Comparison of ENCODE assay signal across 1 cellular context in the genomic region with DNA sequence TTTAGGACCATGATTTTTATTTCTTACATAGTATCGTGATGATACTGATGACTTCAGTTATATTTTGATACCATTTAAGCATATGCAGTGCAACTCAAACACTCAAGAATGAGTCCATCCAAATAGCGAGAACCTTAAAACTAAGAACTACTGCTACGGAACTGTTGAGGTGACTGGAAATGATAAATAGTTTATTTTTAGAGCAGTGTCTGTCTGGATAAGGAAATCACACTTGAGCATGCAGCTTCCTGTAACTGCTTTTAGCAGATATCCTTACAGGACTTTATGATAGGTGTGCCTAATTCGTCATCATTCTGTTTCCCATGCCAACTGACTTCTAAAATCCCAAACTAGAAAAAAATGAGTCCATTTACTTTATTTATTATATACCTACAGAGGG.
TF ChIP-seq lines count a peak whose summit lies in the region.

No MANE protein-coding gene starts in this region.

TF ChIP-seq in K562, 482 proteins besides CTCF, POLR2A, EP300 and RAD21 (continued from another document and continues in another):
- no peak for TF ChIP-seq RREB1 (CRISPR knock-in tag; IDR thresholded peaks at IDR 0.05)
- peak; percentile 93 for TF ChIP-seq ETV1 (tag; conservative IDR thresholded peaks at IDR 0.05; ENCODE audit: low read depth)
- 0 out of 2 replicates have a peak, but pooled peaks have one; percentile 26 for TF ChIP-seq ZFP1 (CRISPR knock-in tag; IDR thresholded peaks at IDR 0.05)
- TF ChIP-seq NBN (IDR thresholded peaks at IDR 0.05; ENCODE audit: low read depth) = peak; percentile 77; the same call in 1 of the 2 replicates
- no peak for TF ChIP-seq BRF2 (IDR thresholded peaks at IDR 0.05; ENCODE audit: borderline replicate concordance, insufficient read depth, insufficient read length)
- TF ChIP-seq RBM25 (IDR thresholded peaks at IDR 0.05; ENCODE audit: low read depth, low read length, severe bottlenecking) = no peak
- peak; percentile 92 for TF ChIP-seq CREM (IDR thresholded peaks at IDR 0.05; ENCODE audit: low read depth)
- TF ChIP-seq, protein P1, sequence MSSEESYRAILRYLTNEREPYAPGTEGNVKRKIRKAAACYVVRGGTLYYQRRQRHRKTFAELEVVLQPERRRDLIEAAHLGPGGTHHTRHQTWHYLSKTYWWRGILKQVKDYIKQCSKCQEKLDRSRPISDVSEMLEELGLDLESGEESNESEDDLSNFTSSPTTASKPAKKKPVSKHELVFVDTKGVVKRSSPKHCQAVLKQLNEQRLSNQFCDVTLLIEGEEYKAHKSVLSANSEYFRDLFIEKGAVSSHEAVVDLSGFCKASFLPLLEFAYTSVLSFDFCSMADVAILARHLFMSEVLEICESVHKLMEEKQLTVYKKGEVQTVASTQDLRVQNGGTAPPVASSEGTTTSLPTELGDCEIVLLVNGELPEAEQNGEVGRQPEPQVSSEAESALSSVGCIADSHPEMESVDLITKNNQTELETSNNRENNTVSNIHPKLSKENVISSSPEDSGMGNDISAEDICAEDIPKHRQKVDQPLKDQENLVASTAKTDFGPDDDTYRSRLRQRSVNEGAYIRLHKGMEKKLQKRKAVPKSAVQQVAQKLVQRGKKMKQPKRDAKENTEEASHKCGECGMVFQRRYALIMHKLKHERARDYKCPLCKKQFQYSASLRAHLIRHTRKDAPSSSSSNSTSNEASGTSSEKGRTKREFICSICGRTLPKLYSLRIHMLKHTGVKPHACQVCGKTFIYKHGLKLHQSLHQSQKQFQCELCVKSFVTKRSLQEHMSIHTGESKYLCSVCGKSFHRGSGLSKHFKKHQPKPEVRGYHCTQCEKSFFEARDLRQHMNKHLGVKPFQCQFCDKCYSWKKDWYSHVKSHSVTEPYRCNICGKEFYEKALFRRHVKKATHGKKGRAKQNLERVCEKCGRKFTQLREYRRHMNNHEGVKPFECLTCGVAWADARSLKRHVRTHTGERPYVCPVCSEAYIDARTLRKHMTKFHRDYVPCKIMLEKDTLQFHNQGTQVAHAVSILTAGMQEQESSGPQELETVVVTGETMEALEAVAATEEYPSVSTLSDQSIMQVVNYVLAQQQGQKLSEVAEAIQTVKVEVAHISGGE (CRISPR knock-in tag; IDR thresholded peaks at IDR 0.05) = peak in 1 of 3 experiments; percentile 53; a peak in 1 of 6 replicates
- TF ChIP-seq ELF1 (tag; IDR thresholded peaks at IDR 0.05) = no peak
- TF ChIP-seq POLR2H (tag; IDR thresholded peaks at IDR 0.05; ENCODE audit: low read depth) = peak; percentile 65
- TF ChIP-seq NFRKB (IDR thresholded peaks at IDR 0.05; ENCODE audit: low read depth) = peak; percentile 16; the same call in 1 of the 2 replicates
- TF ChIP-seq, protein P2, sequence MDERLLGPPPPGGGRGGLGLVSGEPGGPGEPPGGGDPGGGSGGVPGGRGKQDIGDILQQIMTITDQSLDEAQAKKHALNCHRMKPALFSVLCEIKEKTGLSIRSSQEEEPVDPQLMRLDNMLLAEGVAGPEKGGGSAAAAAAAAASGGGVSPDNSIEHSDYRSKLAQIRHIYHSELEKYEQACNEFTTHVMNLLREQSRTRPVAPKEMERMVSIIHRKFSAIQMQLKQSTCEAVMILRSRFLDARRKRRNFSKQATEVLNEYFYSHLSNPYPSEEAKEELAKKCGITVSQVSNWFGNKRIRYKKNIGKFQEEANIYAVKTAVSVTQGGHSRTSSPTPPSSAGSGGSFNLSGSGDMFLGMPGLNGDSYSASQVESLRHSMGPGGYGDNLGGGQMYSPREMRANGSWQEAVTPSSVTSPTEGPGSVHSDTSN (CRISPR knock-in tag; IDR thresholded peaks at IDR 0.05; ENCODE audit: low read depth) = no peak
- TF ChIP-seq, protein P2 (tag; conservative IDR thresholded peaks at IDR 0.05; ENCODE audit: low read depth) = peak; percentile 86
- peak; percentile 63 for TF ChIP-seq CXXC5 (CRISPR knock-in tag; IDR thresholded peaks at IDR 0.05)
- peak; percentile 8; the same call in 1 of the 2 replicates for TF ChIP-seq KLF6 (CRISPR knock-in tag; IDR thresholded peaks at IDR 0.05; ENCODE audit: borderline replicate concordance)
- TF ChIP-seq ELF2 (CRISPR knock-in tag; IDR thresholded peaks at IDR 0.05) = no peak
- TF ChIP-seq ZNF24 (IDR thresholded peaks at IDR 0.05) = peak; percentile 85; the same call in 1 of the 2 replicates
- TF ChIP-seq, protein P3, sequence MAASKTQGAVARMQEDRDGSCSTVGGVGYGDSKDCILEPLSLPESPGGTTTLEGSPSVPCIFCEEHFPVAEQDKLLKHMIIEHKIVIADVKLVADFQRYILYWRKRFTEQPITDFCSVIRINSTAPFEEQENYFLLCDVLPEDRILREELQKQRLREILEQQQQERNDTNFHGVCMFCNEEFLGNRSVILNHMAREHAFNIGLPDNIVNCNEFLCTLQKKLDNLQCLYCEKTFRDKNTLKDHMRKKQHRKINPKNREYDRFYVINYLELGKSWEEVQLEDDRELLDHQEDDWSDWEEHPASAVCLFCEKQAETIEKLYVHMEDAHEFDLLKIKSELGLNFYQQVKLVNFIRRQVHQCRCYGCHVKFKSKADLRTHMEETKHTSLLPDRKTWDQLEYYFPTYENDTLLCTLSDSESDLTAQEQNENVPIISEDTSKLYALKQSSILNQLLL (CRISPR knock-in tag; IDR thresholded peaks at IDR 0.05; ENCODE audit: borderline replicate concordance) = no peak
- peak; percentile 27 for TF ChIP-seq MAFG (tag; conservative IDR thresholded peaks at IDR 0.05)
- TF ChIP-seq, protein P4, sequence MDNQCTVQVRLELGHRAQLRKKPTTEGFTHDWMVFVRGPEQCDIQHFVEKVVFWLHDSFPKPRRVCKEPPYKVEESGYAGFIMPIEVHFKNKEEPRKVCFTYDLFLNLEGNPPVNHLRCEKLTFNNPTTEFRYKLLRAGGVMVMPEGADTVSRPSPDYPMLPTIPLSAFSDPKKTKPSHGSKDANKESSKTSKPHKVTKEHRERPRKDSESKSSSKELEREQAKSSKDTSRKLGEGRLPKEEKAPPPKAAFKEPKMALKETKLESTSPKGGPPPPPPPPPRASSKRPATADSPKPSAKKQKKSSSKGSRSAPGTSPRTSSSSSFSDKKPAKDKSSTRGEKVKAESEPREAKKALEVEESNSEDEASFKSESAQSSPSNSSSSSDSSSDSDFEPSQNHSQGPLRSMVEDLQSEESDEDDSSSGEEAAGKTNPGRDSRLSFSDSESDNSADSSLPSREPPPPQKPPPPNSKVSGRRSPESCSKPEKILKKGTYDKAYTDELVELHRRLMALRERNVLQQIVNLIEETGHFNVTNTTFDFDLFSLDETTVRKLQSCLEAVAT (IDR thresholded peaks at IDR 0.05) = peak; percentile 79 to 85
- peak; percentile 98 for TF ChIP-seq PML (IDR thresholded peaks at IDR 0.05; ENCODE audit: low read length)
- TF ChIP-seq CTBP1 (IDR thresholded peaks at IDR 0.05; ENCODE audit: borderline replicate concordance) = peak; percentile 46; the same call in 1 of the 2 replicates
- peak; percentile 100 for TF ChIP-seq MEF2A (IDR thresholded peaks at IDR 0.05; ENCODE audit: control insufficient read depth, low read depth, low read length)
